8 cellular contexts compared by ENCODE assay signal in genomic region chr20:10433623-10434466, GRCh38. TPM values are rescaled to one million over a fixed set of nuclear protein-coding genes. Genes with fewer than 3 reads are reported as not detected.
DNase-seq lines count a peak whose midpoint lies in the region; ATAC-seq, FAIRE-seq and TF ChIP-seq lines count a peak whose summit lies in the region.

MKKS (minus strand) TSS chr20:10434222; CDS start chr20:10413514, 20,708 bp downstream.

- no peaks in the 10 kb centered on the region for H3K9me1 ChIP-seq in keratinocyte (ENCODE audit: control insufficient read depth, extremely low read depth, insufficient read depth, low read length)

- TF ChIP-seq CTCF in AG04449 (IDR thresholded peaks at IDR 0.05; ENCODE audit: insufficient read depth, low read length, missing control alignments) = peak; percentile 5
- TF ChIP-seq CTCF in activated B cell treated with CpG ODN at 0.5 μM for 24 hours (IDR thresholded peaks at IDR 0.05) = no peak
- no peak for TF ChIP-seq CTCF in cardiac fibroblast (IDR thresholded peaks at IDR 0.05; ENCODE audit: low read depth, low read length)
- TF ChIP-seq CTCF in keratinocyte (optimal IDR thresholded peaks at IDR 0.05 in 1 of 3, IDR thresholded peaks at IDR 0.05 in 1 of 3, conservative IDR thresholded peaks at IDR 0.05 in 1 of 3; ENCODE audit: extremely low read depth in 1 of 3, insufficient read depth in 2 of 3, low read length in 3 of 3) = no peak

- H3K4me1 ChIP-seq in keratinocyte (ENCODE audit: control insufficient read depth, extremely low read depth, insufficient read depth, low read length) = peaks cover 33% of the 10 kb centered on the region

- H3K27me3 Mint-ChIP-seq in activated B cell treated with CpG ODN at 0.5 μM for 24 hours = no peaks in the 10 kb centered on the region

- ATAC-seq in GM18873 (IDR thresholded peaks at IDR 0.05; ENCODE audit: low FRiP score, unreplicated experiment) (peak; percentile 45), HG03108 (IDR thresholded peaks at IDR 0.05; ENCODE audit: unreplicated experiment) (peak; percentile 41), activated B cell treated with CpG ODN at 0.5 μM for 24 hours (ENCODE audit: low read depth) (peak; percentile 67)

- peaks cover 2 to 4% of the 10 kb centered on the region in 2 experiments for H3K36me3 ChIP-seq in keratinocyte (ENCODE audit: control insufficient read depth in 2 of 2, extremely low read depth in 1 of 2, insufficient read depth in 2 of 2, low read length in 2 of 2)

- H3K4me2 ChIP-seq in keratinocyte (ENCODE audit: control insufficient read depth, extremely low read depth, insufficient read depth, low read depth, low read length) = peak within 1 kb of the TSS; percentile 94

- H3K79me2 ChIP-seq in keratinocyte (ENCODE audit: control insufficient read depth, insufficient read depth, low read length) = peaks cover 65% of the 10 kb centered on the region

- H3K9me3 Mint-ChIP-seq in activated B cell treated with CpG ODN at 0.5 μM for 24 hours = no peaks in the 10 kb centered on the region

- peak within 1 kb of the TSS; percentile 98 for H3K27ac Mint-ChIP-seq in activated B cell treated with CpG ODN at 0.5 μM for 24 hours

- H3K9me3 ChIP-seq in keratinocyte (ENCODE audit: control insufficient read depth, low read depth, low read length) = no peaks in the 10 kb centered on the region

- H3K9ac ChIP-seq in keratinocyte (ENCODE audit: control insufficient read depth, extremely low read depth, insufficient read depth, low read length) = peak within 1 kb of the TSS; percentile 95

- peak within 1 kb of the TSS; percentile 95 for H2AFZ ChIP-seq in keratinocyte (ENCODE audit: control insufficient read depth, low read length)

- CTCF ChIA-PET in AG04449 (lab: Yijun Ruan, JAX) = interaction anchor here (0.9 to 5.0 kb wide), 7 partner anchors 7 to 1110 kb away, joined by 3 to 19 read pairs (median 5); no protein-coding TSS in a partner anchor
- CTCF ChIA-PET in activated B cell treated with CpG ODN at 0.5 μM for 24 hours (lab: Charles Lee) = interaction anchor here (1.0 to 2.0 kb wide), 3 partner anchors 9 to 456 kb away, joined by 3 to 10 read pairs (median 7); no protein-coding TSS in a partner anchor

- peaks cover 43% of the 10 kb centered on the region for H3K4me1 Mint-ChIP-seq in activated B cell treated with CpG ODN at 0.5 μM for 24 hours

- dilution Hi-C loops in keratinocyte (cut with MboI; ENCODE audit: extremely low pct_ligation_motif_present, low sequenced_read_pairs) = no loop called here

- H3K27ac ChIP-seq in keratinocyte (ENCODE audit: control insufficient read depth, insufficient read depth, low read length) = peak within 1 kb of the TSS; percentile 99

- no peaks in the 10 kb centered on the region for H4K20me1 ChIP-seq in keratinocyte (ENCODE audit: control insufficient read depth, extremely low read depth, insufficient read depth, low read length)

- DNase-seq in AG04449 (ENCODE audit: low read depth, low spot score) = peak; percentile 62
- DNase-seq in NCI-H2227 (lab: John Stamatoyannopoulos, UW; ENCODE audit: unreplicated experiment) = peak; percentile 94
- peak; percentile 81 for DNase-seq in activated B cell treated with CpG ODN at 0.5 μM for 24 hours
- peak; percentile 94 to 96 for DNase-seq in cardiac fibroblast (ENCODE audit: low read depth in 2 of 2)
- DNase-seq in keratinocyte (ENCODE audit: low read depth, low spot score) = no peak
- DNase-seq in stimulated activated CD4-positive, alpha-beta T cell treated with anti-CD3 and anti-CD28 coated beads, Interleukin-12 subunit alpha, Interleukin-12 subunit beta, amount 100 ng/mL, for 48 hours (ENCODE audit: low read depth in 2 of 3, low spot score in 1 of 3) = peak; percentile 74 to 84 (median 77)

- no peaks in the 10 kb centered on the region for H3K27me3 ChIP-seq in keratinocyte (ENCODE audit: control insufficient read depth, extremely low read depth, insufficient read depth, low read length)

- H3K4me3 ChIP-seq in AG04449 (ENCODE audit: low read depth, low read length) (peak within 1 kb of the TSS; percentile 91), cardiac fibroblast (replicated peaks in 1 of 2; ENCODE audit: low read depth in 2 of 2, low read length in 2 of 2) (peak within 1 kb of the TSS; percentile 93 to 97), keratinocyte (ENCODE audit: control insufficient read depth in 2 of 3, extremely low read depth in 1 of 3, insufficient read depth in 2 of 3, low read depth in 1 of 3, low read length in 3 of 3) (peak within 1 kb of the TSS; percentile 85 to 99 (median 96))

- H3K4me3 Mint-ChIP-seq in activated B cell treated with CpG ODN at 0.5 μM for 24 hours = peak within 1 kb of the TSS; percentile 96

- POLR2A ChIA-PET in AG04449 (lab: Yijun Ruan, JAX) = interaction anchor here (0.5 to 1.8 kb wide), 12 partner anchors 9 to 1867 kb away, joined by 3 to 8 read pairs (median 3); no protein-coding TSS in a partner anchor
- POLR2A ChIA-PET in activated B cell treated with CpG ODN at 0.5 μM for 24 hours (lab: Charles Lee) = interaction anchor here (0.7 to 2.5 kb wide), 7 partner anchors 10 to 456 kb away, joined by 3 to 17 read pairs (median 6); partner anchors contain the start of genes ANKEF1 and JAG1

- H3K36me3 Mint-ChIP-seq in activated B cell treated with CpG ODN at 0.5 μM for 24 hours (ENCODE audit: low read depth) = peaks cover 16% of the 10 kb centered on the region

- FAIRE-seq in keratinocyte (lab: Jason Lieb, UNC) = no peak

- intact Hi-C loops in activated B cell treated with CpG ODN at 0.5 μM for 24 hours (cut with micrococcal nuclease) = loop anchor here (1.0 to 10.0 kb wide), 5 partner anchors 13 to 399 kb away; partner anchors contain the start of genes ANKEF1 and SNAP25

RNA-seq across cellular contexts. Expression of gene MKKS, which starts in this region (rescaled TPM):
- 8.1 and 8.6 TPM in 2 replicates for total RNA-seq in activated B cell treated with CpG ODN at 0.5 μM for 24 hours
- 14.8 to 24.8 TPM (median 21.6 TPM) in 3 replicates for polyA plus RNA-seq in keratinocyte
- polyA plus RNA-seq in keratinocyte (2011; ENCODE audit: low read depth) = 3.5 TPM
- 15.1 and 34.9 TPM in 2 replicates for polyA plus RNA-seq in keratinocyte (2011; cell fraction: cytosol; rRNA removed)
- polyA plus RNA-seq in keratinocyte (2011; cell fraction: nucleus; rRNA removed) = 12.4 and 14.3 TPM in 2 replicates
- 10.8 and 10.9 TPM in 2 replicates for polyA plus RNA-seq in keratinocyte (2012; ENCODE audit: low replicate concordance)
- polyA minus RNA-seq in keratinocyte = 2.7 to 20.4 TPM (median 14.3 TPM) in 3 replicates
- 9.8 TPM for polyA minus RNA-seq in keratinocyte (2011; cell fraction: cytosol; rRNA and poly(A)+ RNA removed)
- 3.3 and 8.0 TPM in 2 replicates for polyA minus RNA-seq in keratinocyte (2011; cell fraction: nucleus; rRNA and poly(A)+ RNA removed)
